In genomic region chr20:36574278-36575065, GRCh38 we compare ENCODE assay signal across 1 cellular context.
TF ChIP-seq lines count a peak whose summit lies in the region.

No MANE protein-coding gene starts in this region.

TF ChIP-seq in GM12878, 131 proteins besides CTCF, POLR2A, EP300 and RAD21 (continues in another document):
- TF ChIP-seq GATAD2B (conservative IDR thresholded peaks at IDR 0.05; ENCODE audit: low read depth) = no peak; the same call in 1 of the 2 replicates
- 0 out of 2 replicates have a peak, but pooled peaks have one; percentile 2 for TF ChIP-seq CREM (IDR thresholded peaks at IDR 0.05; ENCODE audit: low read depth)
- TF ChIP-seq ETV6 (conservative IDR thresholded peaks at IDR 0.05 in 1 of 2, IDR thresholded peaks at IDR 0.05 in 1 of 2; ENCODE audit: borderline replicate concordance in 1 of 2, low read depth in 1 of 2) = no peak
- TF ChIP-seq STAT1 (conservative IDR thresholded peaks at IDR 0.05) = no peak
- no peak; the same call in 1 of the 2 replicates for TF ChIP-seq SIN3A (IDR thresholded peaks at IDR 0.05; ENCODE audit: low read depth, low read length)
- TF ChIP-seq HDAC6 (IDR thresholded peaks at IDR 0.05; ENCODE audit: unreplicated experiment) = peak; percentile 19
- TF ChIP-seq RUNX3 (IDR thresholded peaks at IDR 0.05; ENCODE audit: low read length) = no peak
- no peak for TF ChIP-seq SMC3 (IDR thresholded peaks at IDR 0.05; ENCODE audit: borderline replicate concordance, low read length)
- TF ChIP-seq NFIC (IDR thresholded peaks at IDR 0.05; ENCODE audit: low read depth, low read length) = no peak
- TF ChIP-seq IRF5 (IDR thresholded peaks at IDR 0.05; ENCODE audit: borderline replicate concordance) = no peak
- TF ChIP-seq EGR1 (IDR thresholded peaks at IDR 0.05; ENCODE audit: borderline replicate concordance in 1 of 2, low read depth in 2 of 2, low read length in 2 of 2) = 0 out of 3 replicates have a peak, but pooled peaks of 1 of the 2 experiments have one; percentile 38
- TF ChIP-seq ZBTB33 (IDR thresholded peaks at IDR 0.05) = no peak
- TF ChIP-seq FOXM1 (IDR thresholded peaks at IDR 0.05; ENCODE audit: low read depth, low read length) = no peak
- no peak for TF ChIP-seq CEBPB (IDR thresholded peaks at IDR 0.05; ENCODE audit: borderline replicate concordance in 1 of 2, low read depth in 2 of 2, low read length in 2 of 2)
- TF ChIP-seq ZNF622 (IDR thresholded peaks at IDR 0.05) = no peak
- peak; percentile 91 for TF ChIP-seq HDGF (IDR thresholded peaks at IDR 0.05)
- TF ChIP-seq RB1 (IDR thresholded peaks at IDR 0.05; ENCODE audit: borderline replicate concordance) = no peak
- TF ChIP-seq SP1 (IDR thresholded peaks at IDR 0.05; ENCODE audit: low read depth, low read length) = no peak
- no peak for TF ChIP-seq ELK1 (IDR thresholded peaks at IDR 0.05; ENCODE audit: low read depth, low read length)
- TF ChIP-seq SREBF2 (IDR thresholded peaks at IDR 0.05; ENCODE audit: low read length) = no peak
- no peak for TF ChIP-seq SMAD5 (IDR thresholded peaks at IDR 0.05; ENCODE audit: low read depth)
- TF ChIP-seq POLR2AphosphoS2 (IDR thresholded peaks at IDR 0.05; ENCODE audit: low read depth, low read length) = no peak
- TF ChIP-seq BHLHE40 (IDR thresholded peaks at IDR 0.05; ENCODE audit: borderline replicate concordance in 1 of 2, low read depth in 2 of 2, low read length in 1 of 2) = peak in 1 of 2 experiments; percentile 55; a peak in 2 of 4 replicates
- TF ChIP-seq CUX1 (IDR thresholded peaks at IDR 0.05; ENCODE audit: insufficient replicate concordance, low read depth, low read length) = no peak
- no peak for TF ChIP-seq KAT2A (conservative IDR thresholded peaks at IDR 0.05; ENCODE audit: control insufficient read depth, low read depth, low read length)
- no peak for TF ChIP-seq JUNB (IDR thresholded peaks at IDR 0.05)
- peak; percentile 61 for TF ChIP-seq MLLT1 (IDR thresholded peaks at IDR 0.05)
- peak; percentile 16; the same call in 1 of the 2 replicates for TF ChIP-seq ZNF24 (IDR thresholded peaks at IDR 0.05)
- TF ChIP-seq MAX (IDR thresholded peaks at IDR 0.05; ENCODE audit: low read depth, low read length) = peak; percentile 20; the same call in 1 of the 2 replicates
- TF ChIP-seq E4F1 (IDR thresholded peaks at IDR 0.05; ENCODE audit: borderline replicate concordance, partially characterized antibody) = peak; percentile 14
- 0 out of 2 replicates have a peak, but pooled peaks have one; percentile 55 for TF ChIP-seq NBN (IDR thresholded peaks at IDR 0.05)
- TF ChIP-seq NR2F1 (conservative IDR thresholded peaks at IDR 0.05) = peak; percentile 14; the same call in 1 of the 2 replicates
- no peak for TF ChIP-seq TCF3 (IDR thresholded peaks at IDR 0.05; ENCODE audit: borderline replicate concordance, insufficient read depth, low read depth, low read length)
- TF ChIP-seq CBFB (IDR thresholded peaks at IDR 0.05; ENCODE audit: low read depth) = 0 out of 2 replicates have a peak, but pooled peaks have one; percentile 14
- no peak for TF ChIP-seq PKNOX1 (IDR thresholded peaks at IDR 0.05)
- TF ChIP-seq DPF2 (IDR thresholded peaks at IDR 0.05) = no peak
- TF ChIP-seq NKRF (conservative IDR thresholded peaks at IDR 0.05) = peak; percentile 63
- no peak for TF ChIP-seq CBX3 (IDR thresholded peaks at IDR 0.05; ENCODE audit: borderline replicate concordance, low read depth)
- no peak for TF ChIP-seq RELB (IDR thresholded peaks at IDR 0.05; ENCODE audit: low read depth)
- TF ChIP-seq YBX1 (IDR thresholded peaks at IDR 0.05) = no peak
- no peak for TF ChIP-seq TBL1XR1 (IDR thresholded peaks at IDR 0.05; ENCODE audit: low read depth, low read length)
- TF ChIP-seq STAT3 (IDR thresholded peaks at IDR 0.05; ENCODE audit: low read depth, low read length) = no peak
- peak in 1 of 2 experiments; percentile 23; a peak in 2 of 4 replicates for TF ChIP-seq IKZF2 (IDR thresholded peaks at IDR 0.05)
- no peak for TF ChIP-seq PAX5 (IDR thresholded peaks at IDR 0.05; ENCODE audit: borderline replicate concordance, low read depth, low read length)
- no peak for TF ChIP-seq MEF2B (IDR thresholded peaks at IDR 0.05; ENCODE audit: partially characterized antibody, poor library complexity, severe bottlenecking)
